ENCODE assay signal across 19 cellular contexts in genomic region chr1:178899402-178899801, GRCh38. TPM values are rescaled to one million over a fixed set of nuclear protein-coding genes. Genes with fewer than 3 reads are reported as not detected.
"Had no signal": no experiment of that assay in that cellular context is flagged by ENCODE, and none has a peak within 500 bp of the region (broad histone marks: within the 10 kb centered on the region; RNA-seq: fewer than 3 reads in every experiment).

No MANE protein-coding gene starts in this region.

- H3K79me2 ChIP-seq: hepatocyte had no signal

- H3K9me3 ChIP-seq: adrenal gland, thyroid gland had no signal

- DNase-seq: activated CD4-positive, alpha-beta T cell treated with anti-CD3 and anti-CD28 coated beads for 1 hour; activated naive CD4-positive, alpha-beta T cell treated with Interleukin-2 at 50 U/mL for 16 hours; activated T-cell treated with anti-CD3 and anti-CD28 coated beads, Interleukin-2, amount 50 U/mL, for 1 hour; adrenal gland; dermis blood vessel endothelial cell; effector memory CD8-positive, alpha-beta T cell; stimulated activated naive CD4-positive, alpha-beta T cell treated with Interleukin-2 at 50 U/mL for 16 hours; T-helper 2 cell; thyroid gland had no signal

- H3K4me1 Mint-ChIP-seq: mesothelial cell of epicardium, neural crest cell had no signal

- H3K27ac Mint-ChIP-seq: activated T-helper 2 cell treated with anti-CD3 and anti-CD28 coated beads, Interferon-gamma antibody, Interleukin-2, Interleukin-4, amounts not matched to agents 10 μg/mL and 5 μg/mL and 100 μg/mL, durations not matched to agents 14 hours and 24 hours and 36 hours; effector memory CD8-positive, alpha-beta T cell; mesothelial cell of epicardium; progenitor cell of endocrine pancreas had no signal

- H2AFZ ChIP-seq: hepatocyte had no signal

- ATAC-seq: effector memory CD8-positive, alpha-beta T cell; left lobe of liver had no signal

- H3K4me2 ChIP-seq: hepatocyte had no signal

- H3K4me1 ChIP-seq: adrenal gland, thyroid gland had no signal

- H3K27ac ChIP-seq: adrenal gland, hepatocyte, thyroid gland, VCaP had no signal

- H3K27me3 Mint-ChIP-seq: progenitor cell of endocrine pancreas had no signal

- H3K27me3 ChIP-seq: adrenal gland, hepatocyte, thyroid gland had no signal

- H3K4me3 ChIP-seq: adrenal gland, hepatocyte, lung, thyroid gland had no signal

- FAIRE-seq: keratinocyte had no signal

- H3K4me3 Mint-ChIP-seq: effector memory CD8-positive, alpha-beta T cell; mesothelial cell of epicardium; neural crest cell had no signal

- H3K36me3 ChIP-seq: adrenal gland, thyroid gland had no signal

RNA-seq across cellular contexts. Expression of gene ANGPTL1, which starts 28.5 kb away (rescaled TPM):
- total RNA-seq: activated T-helper 2 cell treated with anti-CD3 and anti-CD28 coated beads, Interferon-gamma antibody, Interleukin-2, Interleukin-4, amounts not matched to agents 10 μg/mL and 5 μg/mL and 100 μg/mL, durations not matched to agents 14 hours and 24 hours and 36 hours; dermis blood vessel endothelial cell; glomerular endothelial cell had no signal
